In the genomic region with DNA sequence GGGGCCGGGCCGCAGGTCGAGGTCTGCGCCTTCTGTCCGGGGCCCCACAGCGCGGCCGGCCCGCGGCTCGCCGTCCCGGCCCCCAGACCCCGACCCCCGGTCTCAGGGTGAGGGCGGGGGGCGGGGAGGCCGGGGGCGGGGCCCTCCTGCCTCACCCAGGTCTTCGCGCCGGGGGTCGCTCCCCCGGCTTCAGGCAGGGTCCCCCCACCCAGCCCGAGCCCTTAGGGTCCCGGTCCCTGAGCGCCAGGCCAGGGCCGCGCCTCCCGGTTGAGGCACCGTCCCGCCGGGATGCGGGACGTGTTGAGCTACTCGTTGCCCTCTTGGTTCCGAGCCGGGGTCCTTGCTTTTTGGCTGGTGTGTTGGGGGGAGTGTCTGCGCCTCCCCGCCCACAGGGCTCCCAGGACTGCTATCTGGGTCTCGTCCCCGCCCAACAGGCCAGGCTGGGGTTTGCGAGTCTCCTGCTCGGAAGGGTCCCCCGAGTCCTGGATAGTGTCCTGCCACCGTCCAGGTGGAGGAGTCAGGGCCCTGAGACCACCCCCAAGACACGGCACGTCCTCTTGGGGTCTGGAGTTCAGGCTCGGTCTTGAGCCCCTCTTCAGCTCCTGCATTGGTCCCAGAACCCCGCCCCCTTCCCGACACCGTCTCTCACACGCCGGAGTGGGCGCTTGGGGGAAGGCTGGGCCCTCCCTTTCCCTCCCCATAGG, we compare ENCODE assay signal across 8 cellular contexts. TPM values are rescaled to one million over a fixed set of nuclear protein-coding genes. Genes with fewer than 3 reads are reported as not detected.
DNase-seq lines count a peak whose midpoint lies in the region; ATAC-seq and TF ChIP-seq lines count a peak whose summit lies in the region.

No MANE protein-coding gene starts in this region.

- no peaks in the 10 kb centered on the region for H3K9me3 Mint-ChIP-seq in activated CD4-positive, alpha-beta T cell treated with anti-CD3 and anti-CD28 coated beads, Interleukin-2, amount 10 ng/mL, durations not matched to agents 7 days and 5 days

- H3K9me3 ChIP-seq in esophagus squamous epithelium, result no peaks in the 10 kb centered on the region
- no peaks in the 10 kb centered on the region for H3K9me3 ChIP-seq in neuron (ENCODE audit: low read length)

- CTCF ChIA-PET in activated CD4-positive, alpha-beta T cell treated with anti-CD3 and anti-CD28 coated beads, Interleukin-2, amount 10 ng/mL, durations not matched to agents 7 days and 5 days (lab: Charles Lee), result interaction anchor here (0.7 to 1.2 kb wide), 3 partner anchors 20 to 1966 kb away, joined by 3 to 7 read pairs (median 6); no protein-coding TSS in a partner anchor

- H3K4me3 Mint-ChIP-seq in activated CD4-positive, alpha-beta T cell treated with anti-CD3 and anti-CD28 coated beads, Interleukin-2, amount 10 ng/mL, durations not matched to agents 7 days and 5 days, result peak overlapping the region; percentile 81

- DNase-seq in NCI-H2196 (lab: John Stamatoyannopoulos, UW; ENCODE audit: unreplicated experiment), result peak; percentile 29
- no peak for DNase-seq in NCI-H2196 treated with DMSO at 0.1 percent for 48 hours (lab: John Stamatoyannopoulos, UW; ENCODE audit: unreplicated experiment)
- peak; percentile 33 for DNase-seq in activated CD4-positive, alpha-beta T cell treated with anti-CD3 and anti-CD28 coated beads, Interleukin-2, amount 10 ng/mL, durations not matched to agents 7 days and 5 days
- DNase-seq in esophagus squamous epithelium (lab: John Stamatoyannopoulos, UW), result no peak
- no peak for DNase-seq in NCI-H2081 treated with DMSO at 0.1 percent for 48 hours (lab: John Stamatoyannopoulos, UW)
- no peak for DNase-seq in NCI-H2107 (lab: John Stamatoyannopoulos, UW)

- peaks cover 3 to 24% (median 5%) of the 10 kb centered on the region in 3 donors for H3K36me3 ChIP-seq in esophagus squamous epithelium
- peaks cover 9% of the 10 kb centered on the region for H3K36me3 ChIP-seq in neuron (ENCODE audit: insufficient read depth, low read length)

- TF ChIP-seq CTCF in esophagus squamous epithelium (IDR thresholded peaks at IDR 0.05), result no peak

- peak overlapping the region; percentile 60 for H3K27ac Mint-ChIP-seq in activated CD4-positive, alpha-beta T cell treated with anti-CD3 and anti-CD28 coated beads, Interleukin-2, amount 10 ng/mL, durations not matched to agents 7 days and 5 days

- POLR2A ChIA-PET in activated CD4-positive, alpha-beta T cell treated with anti-CD3 and anti-CD28 coated beads, Interleukin-2, amount 10 ng/mL, durations not matched to agents 7 days and 5 days (lab: Charles Lee), result no interaction called here

- peak overlapping the region; percentile 71 to 100 (median 92) for H3K4me3 ChIP-seq in esophagus squamous epithelium
- H3K4me3 ChIP-seq in neuron (ENCODE audit: low read length), result peak overlapping the region; percentile 98

- H3K4me1 ChIP-seq in esophagus squamous epithelium, result peaks cover 33 to 51% (median 37%) of the 10 kb centered on the region in 3 donors
- peaks cover 27% of the 10 kb centered on the region for H3K4me1 ChIP-seq in neuron (ENCODE audit: insufficient read depth, low read length)

- H3K27me3 ChIP-seq in esophagus squamous epithelium (no peaks in the 10 kb centered on the region), neuron (ENCODE audit: insufficient read depth, low read length) (no peaks in the 10 kb centered on the region)

- H3K27me3 Mint-ChIP-seq in activated CD4-positive, alpha-beta T cell treated with anti-CD3 and anti-CD28 coated beads, Interleukin-2, amount 10 ng/mL, durations not matched to agents 7 days and 5 days, result no peaks in the 10 kb centered on the region

- H3K36me3 Mint-ChIP-seq in activated CD4-positive, alpha-beta T cell treated with anti-CD3 and anti-CD28 coated beads, Interleukin-2, amount 10 ng/mL, durations not matched to agents 7 days and 5 days (ENCODE audit: low read depth), result no peaks in the 10 kb centered on the region

- peak; percentile 16 for ATAC-seq in HG03196 (IDR thresholded peaks at IDR 0.05; ENCODE audit: unreplicated experiment)

- H3K4me1 Mint-ChIP-seq in activated CD4-positive, alpha-beta T cell treated with anti-CD3 and anti-CD28 coated beads, Interleukin-2, amount 10 ng/mL, durations not matched to agents 7 days and 5 days, result peaks cover 16% of the 10 kb centered on the region

- intact Hi-C loops in esophagus squamous epithelium (cut with DNase I), result no loop called here

- H2AFZ ChIP-seq in neuron (ENCODE audit: low read depth, low read length), result no peak overlapping the region

- TF ChIP-seq POLR2A in esophagus squamous epithelium (IDR thresholded peaks at IDR 0.05), result no peak

- peak overlapping the region; percentile 79 to 96 (median 94) for H3K27ac ChIP-seq in esophagus squamous epithelium

- WGBS in esophagus squamous epithelium, 2 donors, result 0 to 3% methylated on average over 5 of the region's 55 CpGs

RNA-seq across cellular contexts. Expression of a gene that starts 0.5 kb away (rescaled TPM):
- total RNA-seq in activated CD4-positive, alpha-beta T cell treated with anti-CD3 and anti-CD28 coated beads, Interleukin-2, amount 10 ng/mL, durations not matched to agents 7 days and 5 days, result 10 to 100 TPM; 33.3 to 40.4 TPM
- 10 to 100 TPM; 11.4 to 15.1 (median 13.0) TPM for total RNA-seq in esophagus squamous epithelium

RNA-seq across cellular contexts. Expression of a gene that starts 22.7 kb away (rescaled TPM):
- 1,000 to 10,000 TPM; 1,428 to 1,492 TPM for total RNA-seq in activated CD4-positive, alpha-beta T cell treated with anti-CD3 and anti-CD28 coated beads, Interleukin-2, amount 10 ng/mL, durations not matched to agents 7 days and 5 days
- total RNA-seq in esophagus squamous epithelium, result 1,000 to 10,000 TPM; 1,210 to 2,054 (median 1,565) TPM

RNA-seq across cellular contexts. Expression of a gene that starts 37.1 kb away (rescaled TPM):
- 10 to 100 TPM; 35.5 to 41.8 TPM for total RNA-seq in activated CD4-positive, alpha-beta T cell treated with anti-CD3 and anti-CD28 coated beads, Interleukin-2, amount 10 ng/mL, durations not matched to agents 7 days and 5 days
- total RNA-seq in esophagus squamous epithelium, result 10 to 100 TPM; 38.2 to 60.4 (median 45.9) TPM

RNA-seq across cellular contexts. Expression of a gene that starts 58.7 kb away (rescaled TPM):
- 10 to 100 TPM; 39.4 to 47.5 TPM for total RNA-seq in activated CD4-positive, alpha-beta T cell treated with anti-CD3 and anti-CD28 coated beads, Interleukin-2, amount 10 ng/mL, durations not matched to agents 7 days and 5 days
- total RNA-seq in esophagus squamous epithelium, result 100 to 1,000 TPM in 1 of 4 donors, 10 to 100 TPM in 3; 60.5 to 187 (median 81.2) TPM

Comparison
In these comparisons a context has a peak if more than half of its experiments do, and no peak if none do; other contexts are left out.
1. DNase-seq: peak in NCI-H2196 (single experiment) and activated CD4-positive, alpha-beta T cell treated with anti-CD3 and anti-CD28 coated beads, Interleukin-2, amount 10 ng/mL, durations not matched to agents 7 days and 5 days (single experiment); none in NCI-H2196 treated with DMSO at 0.1 percent for 48 hours (single experiment), esophagus squamous epithelium (single experiment), NCI-H2081 treated with DMSO at 0.1 percent for 48 hours (single experiment) and NCI-H2107 (single experiment).